ENCODE assay signal across 1 cellular context in genomic region chr17:57084802-57085447, GRCh38.
TF ChIP-seq lines count a peak whose summit lies in the region.

Gene AKAP1 (plus strand): TSS chr17:57085246. CDS start chr17:57105465, 20,219 bp downstream.

TF ChIP-seq in HepG2, 621 proteins besides CTCF, POLR2A, EP300 and RAD21 (continued from another document and continues in another):
- TF ChIP-seq HMG20A (CRISPR knock-in tag; IDR thresholded peaks at IDR 0.05; ENCODE audit: borderline replicate concordance) (no peak), ZNF468 (CRISPR knock-in tag; IDR thresholded peaks at IDR 0.05) (no peak), ZNF569 (CRISPR knock-in tag; IDR thresholded peaks at IDR 0.05; ENCODE audit: borderline replicate concordance) (no peak), ZBTB10 (CRISPR knock-in tag; IDR thresholded peaks at IDR 0.05; ENCODE audit: borderline replicate concordance) (peak; percentile 42; the same call in 1 of the 2 replicates), ZNF777 (CRISPR knock-in tag; IDR thresholded peaks at IDR 0.05) (no peak), ELK4 (CRISPR knock-in tag; IDR thresholded peaks at IDR 0.05; ENCODE audit: borderline replicate concordance) (no peak), STAT5B (CRISPR knock-in tag; IDR thresholded peaks at IDR 0.05) (no peak), MTERF4 (CRISPR knock-in tag; IDR thresholded peaks at IDR 0.05) (no peak), NPAS2 (CRISPR knock-in tag; IDR thresholded peaks at IDR 0.05; ENCODE audit: borderline replicate concordance) (no peak), SIX1 (CRISPR knock-in tag; IDR thresholded peaks at IDR 0.05; ENCODE audit: borderline replicate concordance) (no peak), ZNF121 (CRISPR knock-in tag; IDR thresholded peaks at IDR 0.05) (peak; percentile 86), SNAPC2 (CRISPR knock-in tag; IDR thresholded peaks at IDR 0.05) (no peak), ZFY (CRISPR knock-in tag; IDR thresholded peaks at IDR 0.05) (peak; percentile 51), ZNF816 (CRISPR knock-in tag; IDR thresholded peaks at IDR 0.05; ENCODE audit: borderline replicate concordance) (peak; percentile 68; the same call in 1 of the 2 replicates), POGZ (CRISPR knock-in tag; IDR thresholded peaks at IDR 0.05) (peak; percentile 79), ZNF770 (CRISPR knock-in tag; IDR thresholded peaks at IDR 0.05) (no peak), PHF20 (CRISPR knock-in tag; IDR thresholded peaks at IDR 0.05) (peak; percentile 78), ZNF124 (CRISPR knock-in tag; IDR thresholded peaks at IDR 0.05) (peak; percentile 66; the same call in 1 of the 2 replicates), ATF5 (CRISPR knock-in tag; IDR thresholded peaks at IDR 0.05; ENCODE audit: low read depth) (0 out of 2 replicates have a peak, but pooled peaks have one; percentile 14), PATZ1 (CRISPR knock-in tag; IDR thresholded peaks at IDR 0.05) (peak; percentile 66; the same call in 1 of the 2 replicates), DDIT3 (CRISPR knock-in tag; IDR thresholded peaks at IDR 0.05) (no peak), ATF3 (CRISPR knock-in tag; IDR thresholded peaks at IDR 0.05) (peak; percentile 49; the same call in 1 of the 2 replicates), NFYB (CRISPR knock-in tag; IDR thresholded peaks at IDR 0.05) (0 out of 2 replicates have a peak, but pooled peaks have one; percentile 9), ZNF335 (CRISPR knock-in tag; IDR thresholded peaks at IDR 0.05) (peak; percentile 78; the same call in 1 of the 2 replicates), STAT6 (CRISPR knock-in tag; IDR thresholded peaks at IDR 0.05; ENCODE audit: borderline replicate concordance) (no peak), ZSCAN9 (CRISPR knock-in tag; IDR thresholded peaks at IDR 0.05; ENCODE audit: borderline replicate concordance) (peak; percentile 57; the same call in 1 of the 2 replicates), HMGXB3 (CRISPR knock-in tag; IDR thresholded peaks at IDR 0.05; ENCODE audit: borderline replicate concordance) (no peak), MBD4 (IDR thresholded peaks at IDR 0.05; ENCODE audit: borderline replicate concordance, low read length) (no peak), ISX (CRISPR knock-in tag; conservative IDR thresholded peaks at IDR 0.05) (0 out of 2 replicates have a peak, but pooled peaks have one; percentile 51), KDM5B (CRISPR knock-in tag; IDR thresholded peaks at IDR 0.05; ENCODE audit: borderline replicate concordance) (peak; percentile 59; the same call in 1 of the 2 replicates), ZSCAN30 (CRISPR knock-in tag; IDR thresholded peaks at IDR 0.05) (no peak), ZNF740 (CRISPR knock-in tag; IDR thresholded peaks at IDR 0.05) (peak; percentile 39; the same call in 1 of the 2 replicates), ZNF281 (CRISPR knock-in tag; IDR thresholded peaks at IDR 0.05; ENCODE audit: borderline replicate concordance) (no peak; the same call in 1 of the 2 replicates), ZSCAN12 (CRISPR knock-in tag; IDR thresholded peaks at IDR 0.05) (no peak), ONECUT2 (CRISPR knock-in tag; IDR thresholded peaks at IDR 0.05) (no peak), ZNF460 (CRISPR knock-in tag; IDR thresholded peaks at IDR 0.05; ENCODE audit: borderline replicate concordance) (no peak; the same call in 1 of the 2 replicates)
